In genomic region chr2:127705281-127706065, GRCh38 we compare ENCODE assay signal across 16 cellular contexts. TPM values are rescaled to one million over a fixed set of nuclear protein-coding genes. Genes with fewer than 3 reads are reported as not detected.
DNase-seq lines count a peak whose midpoint lies in the region; ATAC-seq and TF ChIP-seq lines count a peak whose summit lies in the region.
"Had no signal": no experiment of that assay in that cellular context is flagged by ENCODE, and none has a peak within 500 bp of the region (broad histone marks: within the 10 kb centered on the region; RNA-seq: fewer than 3 reads in every experiment).

No MANE protein-coding gene starts in this region.

- peak overlapping the region; percentile 51 for H3K27ac ChIP-seq in fibroblast of lung (ENCODE audit: insufficient read depth, low read length)
- H3K27ac ChIP-seq in osteoblast (ENCODE audit: low read depth, low read length): peak overlapping the region; percentile 4
- H3K27ac ChIP-seq: SJCRH30 had no signal

- H3K27me3 ChIP-seq in fibroblast of lung (ENCODE audit: control insufficient read depth, insufficient read depth, low read length): no peaks in the 10 kb centered on the region
- H3K27me3 ChIP-seq in osteoblast (ENCODE audit: insufficient read depth, low read length): no peaks in the 10 kb centered on the region
- H3K27me3 ChIP-seq: heart left ventricle, SJCRH30 had no signal

- H3K79me2 ChIP-seq in fibroblast of lung (ENCODE audit: control insufficient read depth, insufficient read depth, low read length) (peaks cover 9% of the 10 kb centered on the region), osteoblast (ENCODE audit: insufficient read depth, low read length) (peaks cover 18% of the 10 kb centered on the region)

- H3K9me3 ChIP-seq in fibroblast of lung (ENCODE audit: control insufficient read depth, insufficient read depth, low read depth, low read length) (no peaks in the 10 kb centered on the region), osteoblast (ENCODE audit: low read depth, low read length) (no peaks in the 10 kb centered on the region)
- H3K9me3 ChIP-seq: heart left ventricle, SJCRH30 had no signal

- peaks cover 5% of the 10 kb centered on the region for H3K4me1 ChIP-seq in fibroblast of lung (ENCODE audit: control insufficient read depth, extremely low read depth, insufficient read depth, low read length)
- peaks cover 4% of the 10 kb centered on the region for H3K4me1 ChIP-seq in osteoblast (ENCODE audit: insufficient read depth, low read length)
- H3K4me1 ChIP-seq: SJCRH30 had no signal

- ATAC-seq in HG03175 (IDR thresholded peaks at IDR 0.05; ENCODE audit: unreplicated experiment): no peak
- no peak for ATAC-seq in HG03378 (IDR thresholded peaks at IDR 0.05; ENCODE audit: unreplicated experiment)
- ATAC-seq: effector memory CD8-positive, alpha-beta T cell; heart left ventricle; left ventricle myocardium superior had no signal

- H2AFZ ChIP-seq in fibroblast of lung (ENCODE audit: low read length): no peak overlapping the region
- H2AFZ ChIP-seq in osteoblast (ENCODE audit: low read length): no peak overlapping the region

- no peak for TF ChIP-seq CTCF in fibroblast of lung (conservative IDR thresholded peaks at IDR 0.05 in 1 of 2, IDR thresholded peaks at IDR 0.05 in 1 of 2; ENCODE audit: low read depth in 1 of 2, low read length in 2 of 2)
- TF ChIP-seq CTCF in osteoblast (IDR thresholded peaks at IDR 0.05; ENCODE audit: extremely low read depth, low read depth, low read length): no peak

- H3K36me3 ChIP-seq in fibroblast of lung (ENCODE audit: control insufficient read depth, insufficient read depth, low read length) (peaks cover 6% of the 10 kb centered on the region), osteoblast (ENCODE audit: insufficient read depth, low read length) (peaks cover 27% of the 10 kb centered on the region)

- H4K20me1 ChIP-seq in fibroblast of lung (ENCODE audit: control insufficient read depth, extremely low read depth, insufficient read depth, low read length) (no peaks in the 10 kb centered on the region), osteoblast (ENCODE audit: insufficient read depth, low read length) (no peaks in the 10 kb centered on the region)

- no peak overlapping the region for H3K4me3 ChIP-seq in fibroblast of lung (replicated peaks in 1 of 4; ENCODE audit: control extremely low read depth in 1 of 4, insufficient read depth in 1 of 4, low read depth in 3 of 4, low read length in 4 of 4)
- H3K4me3 ChIP-seq in osteoblast (ENCODE audit: insufficient read depth, low read length): no peak overlapping the region
- H3K4me3 ChIP-seq: heart left ventricle, SJCRH30, skin epidermis had no signal

- no peak overlapping the region for H3K4me2 ChIP-seq in fibroblast of lung (ENCODE audit: extremely low read depth, insufficient read depth, low read length)
- no peak overlapping the region for H3K4me2 ChIP-seq in osteoblast (ENCODE audit: insufficient read depth, low read length)

- DNase-seq in EH (ENCODE audit: low read depth) (peak; percentile 64), NOMO-1 treated with DMSO at 0.1 percent for 48 hours (lab: John Stamatoyannopoulos, UW; ENCODE audit: unreplicated experiment) (peak; percentile 17), fibroblast of lung (ENCODE audit: low read depth in 2 of 2) (peak in 1 of 2 donors; percentile 78), osteoblast (ENCODE audit: insufficient read length, low spot score, missing footprints) (peak; percentile 83)
- no peak for DNase-seq in activated naive CD4-positive, alpha-beta T cell treated with Interleukin-2 at 50 U/mL for 16 hours
- DNase-seq: activated B cell treated with CpG ODN at 0.5 μM for 24 hours; effector memory CD8-positive, alpha-beta T cell; heart left ventricle; NCI-H1694; NCI-H526; SJCRH30 had no signal

- no peak overlapping the region for H3K9ac ChIP-seq in fibroblast of lung (ENCODE audit: insufficient read depth, low read length)

RNA-seq across cellular contexts. Expression of gene SFT2D3, which starts 4.2 kb away (rescaled TPM):
- total RNA-seq in fibroblast of lung (4.1 and 5.1 TPM in 2 replicates), osteoblast (5.8 and 6.5 TPM in 2 replicates)
- polyA plus RNA-seq in fibroblast of lung: 3.6 and 5.5 TPM in 2 replicates
- not detected in 2 replicates for polyA plus RNA-seq in fibroblast of lung (2012)
- 0.74 and 0.75 TPM in 2 replicates for polyA minus RNA-seq in fibroblast of lung (ENCODE audit: low replicate concordance)

RNA-seq across cellular contexts. Expression of gene LIMS2, which starts 30.1 kb away (rescaled TPM):
- total RNA-seq in fibroblast of lung: 0.51 and 1.8 TPM in 2 replicates
- 3.0 and 17.3 TPM in 2 replicates for polyA plus RNA-seq in fibroblast of lung
- 9.7 and 42.5 TPM in 2 replicates for polyA plus RNA-seq in fibroblast of lung (2012)
- 29.9 and 125 TPM in 2 replicates for polyA minus RNA-seq in fibroblast of lung (ENCODE audit: low replicate concordance)
- 11.2 and 14.8 TPM in 2 replicates for total RNA-seq in osteoblast

RNA-seq across cellular contexts. Expression of gene GPR17, which starts 59.5 kb away (rescaled TPM):
- total RNA-seq in fibroblast of lung: not detected in 2 replicates
- polyA plus RNA-seq in fibroblast of lung: not detected in 2 replicates
- 0.15 TPM in 1 of 2 replicates, not detected in the other for polyA plus RNA-seq in fibroblast of lung (2012)
- polyA minus RNA-seq in fibroblast of lung (ENCODE audit: low replicate concordance): not detected in 2 replicates
- total RNA-seq in osteoblast: not detected in 2 replicates
- total RNA-seq: activated B cell treated with CpG ODN at 0.5 μM for 24 hours, SJCRH30, subcutaneous adipose tissue had no signal
